28 cellular contexts compared by ENCODE assay signal in the genomic region with DNA sequence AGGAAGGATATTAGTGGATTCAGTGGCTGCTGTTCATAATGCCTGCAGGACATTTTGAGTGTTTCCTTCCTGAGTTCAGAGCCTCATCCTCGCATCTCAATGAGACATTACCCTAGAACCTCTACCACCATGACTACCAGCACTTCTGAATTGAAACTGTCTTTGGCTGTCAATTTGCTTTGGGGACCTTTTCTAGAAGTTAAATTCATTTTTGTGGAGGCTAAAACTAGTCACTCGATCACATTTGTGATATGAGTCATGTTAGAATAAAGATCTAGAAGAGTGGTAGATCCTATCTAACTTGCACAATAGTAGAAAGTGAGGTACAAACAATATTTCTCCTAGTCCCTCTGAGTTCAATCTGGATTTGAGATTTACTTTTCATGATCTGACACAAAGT.
DNase-seq lines count a peak whose midpoint lies in the region; ATAC-seq and TF ChIP-seq lines count a peak whose summit lies in the region.
"Had no signal": no experiment of that assay in that cellular context is flagged by ENCODE, and none has a peak within 500 bp of the region (broad histone marks: within the 10 kb centered on the region; RNA-seq: fewer than 3 reads in every experiment).

No MANE protein-coding gene starts in this region.

- no peak overlapping the region for H3K14ac ChIP-seq in mesenchymal stem cell (ENCODE audit: low read length in 2 of 2)

- H2BK5ac ChIP-seq in mesenchymal stem cell (ENCODE audit: low read depth, low read length, poor library complexity, severe bottlenecking): no peak overlapping the region

- peak; percentile 72 to 87 for ATAC-seq in activated CD4-positive, CD25-positive, alpha-beta regulatory T cell treated with anti-CD3 and anti-CD28 coated beads, Interleukin-2, amount 50 U/mL, for 24 hours
- no peak; the same call in 2 of the 3 replicates for ATAC-seq in GM23338
- ATAC-seq in Panc1: no peak
- no peak for ATAC-seq in CD8-positive, alpha-beta T cell
- no peak for ATAC-seq in GM18861 (IDR thresholded peaks at IDR 0.05; ENCODE audit: unreplicated experiment)
- ATAC-seq: GM12878 had no signal

- in situ Hi-C loops in Panc1 (cut with HindIII; ENCODE audit: low pct_unique_long_range_greater_than_20kb, low sequenced_read_pairs): no loop called here

- WGBS in mesenchymal stem cell: 71% methylated on average over 2 of the region's 2 CpGs

- H3K23ac ChIP-seq in mesenchymal stem cell (ENCODE audit: low read length in 2 of 2): no peak overlapping the region

- H3K79me2 ChIP-seq in GM23338 (replicated peaks; ENCODE audit: insufficient read depth): no peaks in the 10 kb centered on the region

- TF ChIP-seq CTCF in GM23338 (conservative IDR thresholded peaks at IDR 0.05; ENCODE audit: low read depth in 2 of 2) (no peak), Panc1 (IDR thresholded peaks at IDR 0.05) (no peak)
- TF ChIP-seq CTCF in CD8-positive, alpha-beta T cell (IDR thresholded peaks at IDR 0.05): no peak

- no peak overlapping the region for H3K4ac ChIP-seq in mesenchymal stem cell (ENCODE audit: low read depth in 1 of 2, low read length in 2 of 2)

- no peak overlapping the region for H4K8ac ChIP-seq in mesenchymal stem cell (ENCODE audit: low read length)

- H3K4me3 Mint-ChIP-seq in GM23338: no peak overlapping the region; the same call in 2 of the 3 replicates
- H3K4me3 Mint-ChIP-seq in CD8-positive, alpha-beta T cell: no peak overlapping the region
- H3K4me3 Mint-ChIP-seq: CD4-positive, alpha-beta memory T cell; naive B cell had no signal

- no peak overlapping the region for H2BK15ac ChIP-seq in mesenchymal stem cell (ENCODE audit: low read depth, poor library complexity, severe bottlenecking)

- peak overlapping the region; percentile 60 for H3K9ac ChIP-seq in mesenchymal stem cell (ENCODE audit: low read length)

- H3K79me1 ChIP-seq in mesenchymal stem cell (replicated peaks; ENCODE audit: low read length, poor library complexity, severe bottlenecking): no peaks in the 10 kb centered on the region

- H3K27ac Mint-ChIP-seq in GM23338: no peak overlapping the region
- no peak overlapping the region for H3K27ac Mint-ChIP-seq in CD8-positive, alpha-beta T cell
- H3K27ac Mint-ChIP-seq: CD4-positive, alpha-beta memory T cell; naive B cell had no signal

- H2AFZ ChIP-seq in GM23338 (no peak overlapping the region), mesenchymal stem cell (ENCODE audit: low read depth, low read length) (no peak overlapping the region)

- no peak overlapping the region for H4K91ac ChIP-seq in mesenchymal stem cell (ENCODE audit: low read length)

- no peak overlapping the region for H3K18ac ChIP-seq in mesenchymal stem cell (ENCODE audit: low read depth in 1 of 2, low read length in 2 of 2)

- intact Hi-C loops in Panc1 (cut with micrococcal nuclease; ENCODE audit: unreplicated experiment): loop anchor here (10.0 kb wide), 1 partner anchor 85 kb away; no protein-coding TSS in a partner anchor
- intact Hi-C loops in CD8-positive, alpha-beta T cell (cut with DNase I, micrococcal nuclease): no loop called here

- no peak overlapping the region for H2BK12ac ChIP-seq in mesenchymal stem cell (ENCODE audit: low read length in 2 of 2)

- H3K4me3 ChIP-seq in GM23338: no peak overlapping the region
- no peak overlapping the region for H3K4me3 ChIP-seq in Panc1 (ENCODE audit: low read depth in 2 of 2, low read length in 2 of 2)
- no peak overlapping the region for H3K4me3 ChIP-seq in mesenchymal stem cell (ENCODE audit: insufficient read depth in 1 of 2, low read depth in 1 of 2, low read length in 2 of 2)
- H3K4me3 ChIP-seq in CD8-positive, alpha-beta T cell (ENCODE audit: low read depth, low read length): no peak overlapping the region
- H3K4me3 ChIP-seq: GM12878, left ventricle myocardium inferior, MG63 had no signal

- no peak for DNase-seq in activated CD4-positive, CD25-positive, alpha-beta regulatory T cell (lab: John Stamatoyannopoulos, UW)
- no peak for DNase-seq in GM23338 (ENCODE audit: low spot score)
- DNase-seq in Panc1 (ENCODE audit: low read depth, low spot score): no peak
- no peak for DNase-seq in mesenchymal stem cell
- no peak for DNase-seq in CD8-positive, alpha-beta T cell
- DNase-seq in cerebellar nuclear complex (lab: John Stamatoyannopoulos, UW): no peak
- DNase-seq: activated gamma-delta T cell treated with Interleukin-2 at 50 U/mL for 16 hours; CD4-positive, alpha-beta memory T cell; DMS 273 treated with DMSO at 0.1 percent for 48 hours; EL; islet precursor cell; left ventricle myocardium inferior; naive B cell; NCI-H1417 treated with DMSO at 0.1 percent for 48 hours; NCI-H2081 treated with DMSO at 0.1 percent for 48 hours; NCI-H345; NCI-H774; occipital lobe; Right ventricle myocardium superior; stimulated activated CD4-positive, alpha-beta T cell treated with anti-CD3 and anti-CD28 coated beads, Interleukin-15, amount 100 ng/mL, for 24 hours; stimulated activated naive CD4-positive, alpha-beta T cell had no signal

- H3K9me3 Mint-ChIP-seq in GM23338: no peaks in the 10 kb centered on the region
- H3K9me3 Mint-ChIP-seq in CD8-positive, alpha-beta T cell: no peaks in the 10 kb centered on the region
- H3K9me3 Mint-ChIP-seq: naive B cell had no signal

- H3K27me3 ChIP-seq in GM23338 (ENCODE audit: insufficient read depth): peaks cover 25% of the 10 kb centered on the region
- no peaks in the 10 kb centered on the region for H3K27me3 ChIP-seq in Panc1 (ENCODE audit: control insufficient read depth, insufficient read depth, low read length)
- H3K27me3 ChIP-seq in mesenchymal stem cell (ENCODE audit: control insufficient read depth in 1 of 2, insufficient read depth in 1 of 2, low read length in 2 of 2): no peaks in the 10 kb centered on the region
- H3K27me3 ChIP-seq in CD8-positive, alpha-beta T cell (ENCODE audit: insufficient read depth, low read length): no peaks in the 10 kb centered on the region
- H3K27me3 ChIP-seq: MG63 had no signal

- no peaks in the 10 kb centered on the region for H3K9me3 ChIP-seq in Panc1 (ENCODE audit: control insufficient read depth, insufficient read depth, low read depth, low read length)
- H3K9me3 ChIP-seq in mesenchymal stem cell (ENCODE audit: control insufficient read depth, low read length): peaks cover 2% of the 10 kb centered on the region
- H3K9me3 ChIP-seq in CD8-positive, alpha-beta T cell (ENCODE audit: low read length): no peaks in the 10 kb centered on the region
- H3K9me3 ChIP-seq: left ventricle myocardium inferior, MG63, thoracic aorta had no signal

- H3K4me1 ChIP-seq in GM23338 (ENCODE audit: insufficient read depth): peaks cover 23% of the 10 kb centered on the region
- H3K4me1 ChIP-seq in Panc1 (ENCODE audit: control insufficient read depth, insufficient read depth, low read length): peaks cover 22% of the 10 kb centered on the region
- no peaks in the 10 kb centered on the region for H3K4me1 ChIP-seq in mesenchymal stem cell (ENCODE audit: control insufficient read depth, insufficient read depth, low read depth, low read length)
- no peaks in the 10 kb centered on the region for H3K4me1 ChIP-seq in CD8-positive, alpha-beta T cell (ENCODE audit: insufficient read depth, low read length)
- H3K4me1 ChIP-seq: left ventricle myocardium inferior had no signal

- no TSS peak for BruUV-seq in Panc1 (replicated peaks; lab: Mats Ljungman, UMichigan)

- peak overlapping the region; percentile 60 for H3K4me2 ChIP-seq in GM23338
- no peak overlapping the region for H3K4me2 ChIP-seq in mesenchymal stem cell (ENCODE audit: low read length, poor library complexity, severe bottlenecking)

- no peak overlapping the region for H2AK5ac ChIP-seq in mesenchymal stem cell (ENCODE audit: low read length, severe bottlenecking)

- H3K4me1 Mint-ChIP-seq in GM23338: peaks cover 27% of the 10 kb centered on the region
- H3K4me1 Mint-ChIP-seq in CD8-positive, alpha-beta T cell (ENCODE audit: low read depth): no peaks in the 10 kb centered on the region
- H3K4me1 Mint-ChIP-seq: CD4-positive, alpha-beta memory T cell had no signal

- no peaks in the 10 kb centered on the region for H4K20me1 ChIP-seq in GM23338 (replicated peaks; ENCODE audit: insufficient read depth)

- peaks cover 8% of the 10 kb centered on the region for H3K27me3 Mint-ChIP-seq in GM23338 (ENCODE audit: insufficient read depth, low read depth, poor library complexity)
- H3K27me3 Mint-ChIP-seq in CD8-positive, alpha-beta T cell (ENCODE audit: low read depth): no peaks in the 10 kb centered on the region

- H3K36me3 ChIP-seq in GM23338 (ENCODE audit: insufficient read depth): no peaks in the 10 kb centered on the region
- H3K36me3 ChIP-seq in Panc1 (ENCODE audit: control insufficient read depth, insufficient read depth, low read length): no peaks in the 10 kb centered on the region
- H3K36me3 ChIP-seq in mesenchymal stem cell (ENCODE audit: control insufficient read depth in 1 of 2, insufficient read depth in 2 of 2, low read depth in 1 of 2, low read length in 2 of 2): no peaks in the 10 kb centered on the region
- H3K36me3 ChIP-seq in CD8-positive, alpha-beta T cell (ENCODE audit: insufficient read depth, low read length): no peaks in the 10 kb centered on the region
- H3K36me3 ChIP-seq: left ventricle myocardium inferior, MG63, thoracic aorta had no signal

- no peaks in the 10 kb centered on the region for H3K36me3 Mint-ChIP-seq in GM23338 (ENCODE audit: low read depth)
- H3K36me3 Mint-ChIP-seq in CD8-positive, alpha-beta T cell: no peaks in the 10 kb centered on the region
- H3K36me3 Mint-ChIP-seq: brain; CD4-positive, alpha-beta memory T cell; naive B cell had no signal

- CTCF ChIA-PET in Panc1 (lab: Charles Lee): no interaction called here
- CTCF ChIA-PET in CD8-positive, alpha-beta T cell (lab: Charles Lee): no interaction called here

- no peaks in the 10 kb centered on the region for H3K9me2 ChIP-seq in GM23338 (ENCODE audit: insufficient read depth)

- H3F3A ChIP-seq in GM23338 (replicated peaks; ENCODE audit: low read depth): no peaks in the 10 kb centered on the region; the same call in 1 of the 2 replicates

- no peak overlapping the region for H3K27ac ChIP-seq in GM23338 (ENCODE audit: low read depth)
- peak overlapping the region; percentile 82 for H3K27ac ChIP-seq in Panc1 (ENCODE audit: low read length)
- no peak overlapping the region for H3K27ac ChIP-seq in mesenchymal stem cell (ENCODE audit: low read length, poor library complexity, severe bottlenecking)
- no peak overlapping the region for H3K27ac ChIP-seq in CD8-positive, alpha-beta T cell (ENCODE audit: low read depth, low read length)
- H3K27ac ChIP-seq: 22Rv1 had no signal

- H2BK120ac ChIP-seq in mesenchymal stem cell (ENCODE audit: low read depth, low read length): no peak overlapping the region

- POLR2A ChIA-PET in Panc1 (lab: Charles Lee): no interaction called here
- POLR2A ChIA-PET in CD8-positive, alpha-beta T cell (lab: Charles Lee): no interaction called here

Comparison
In these comparisons a context has a peak if more than half of its experiments do, and no peak if none do; other contexts are left out.
1. ATAC-seq: peak in activated CD4-positive, CD25-positive, alpha-beta regulatory T cell treated with anti-CD3 and anti-CD28 coated beads, Interleukin-2, amount 50 U/mL, for 24 hours (2 of 2); none in GM23338 (single experiment), Panc1 (single experiment), CD8-positive, alpha-beta T cell (single experiment) and GM18861 (single experiment).